ENCODE assay signal across 10 cellular contexts in the genomic region with DNA sequence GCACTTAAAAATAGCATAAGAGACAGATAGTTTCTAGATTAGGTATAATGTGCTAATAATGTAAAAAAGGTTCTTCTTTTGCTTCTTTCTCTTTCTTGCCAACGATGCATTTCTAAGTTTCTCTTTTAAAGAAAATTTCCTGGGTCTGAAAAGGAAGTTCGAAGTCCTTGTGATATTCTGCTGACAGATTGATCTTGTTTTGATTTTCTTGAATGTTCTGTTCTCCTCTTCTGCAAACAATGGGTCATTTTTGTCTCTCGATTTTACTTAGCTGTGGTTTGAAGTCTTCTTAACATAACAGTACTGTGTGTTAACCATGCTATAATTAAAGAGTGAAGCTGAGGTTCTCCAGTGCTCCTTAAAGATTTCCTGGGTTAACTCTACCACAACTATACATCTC.
DNase-seq lines count a peak whose midpoint lies in the region; ATAC-seq and TF ChIP-seq lines count a peak whose summit lies in the region.
"Had no signal": no experiment of that assay in that cellular context is flagged by ENCODE, and none has a peak within 500 bp of the region (broad histone marks: within the 10 kb centered on the region; RNA-seq: fewer than 3 reads in every experiment).

No MANE protein-coding gene starts in this region.

- peaks cover 30% of the 10 kb centered on the region for H3K4me1 Mint-ChIP-seq in CD4-positive, alpha-beta T cell (ENCODE audit: low read depth)
- peaks cover 15% of the 10 kb centered on the region for H3K4me1 Mint-ChIP-seq in activated naive CD8-positive, alpha-beta T cell treated with anti-CD3 and anti-CD28 coated beads for 36 hours

- H3K4me1 ChIP-seq in mesenchymal stem cell (ENCODE audit: control insufficient read depth, insufficient read depth, low read depth, low read length) = no peaks in the 10 kb centered on the region

- no peak overlapping the region for H4K8ac ChIP-seq in mesenchymal stem cell (ENCODE audit: low read length)

- H2AK5ac ChIP-seq in mesenchymal stem cell (ENCODE audit: low read length, severe bottlenecking) = no peak overlapping the region

- no peak overlapping the region for H4K91ac ChIP-seq in mesenchymal stem cell (ENCODE audit: low read length)

- H2BK12ac ChIP-seq in mesenchymal stem cell (ENCODE audit: low read length in 2 of 2) = no peak overlapping the region

- POLR2A ChIA-PET in CD4-positive, alpha-beta T cell (lab: Charles Lee) = no interaction called here

- no peak overlapping the region for H3K4me3 ChIP-seq in mesenchymal stem cell (ENCODE audit: insufficient read depth in 1 of 2, low read depth in 1 of 2, low read length in 2 of 2)
- H3K4me3 ChIP-seq: BLaER1 treated with 17β-estradiol and CSF1 and Interleukin-3, amounts not matched to agents 10 nM and 100 nM; SK-N-MC had no signal

- H3K36me3 ChIP-seq in mesenchymal stem cell (ENCODE audit: control insufficient read depth in 1 of 2, insufficient read depth in 2 of 2, low read depth in 1 of 2, low read length in 2 of 2) = peaks cover 4 to 8% of the 10 kb centered on the region in 2 experiments

- no peak overlapping the region for H3K23ac ChIP-seq in mesenchymal stem cell (ENCODE audit: low read length in 2 of 2)

- CTCF ChIA-PET in CD4-positive, alpha-beta T cell (lab: Charles Lee) = no interaction called here

- WGBS in mesenchymal stem cell = 91% methylated on average over 2 of the region's 3 CpGs

- no peaks in the 10 kb centered on the region for H3K27me3 ChIP-seq in CD4-positive, alpha-beta T cell (ENCODE audit: control insufficient read depth, insufficient read depth, low read length)
- H3K27me3 ChIP-seq in mesenchymal stem cell (ENCODE audit: control insufficient read depth in 1 of 2, insufficient read depth in 1 of 2, low read length in 2 of 2) = no peaks in the 10 kb centered on the region
- H3K27me3 ChIP-seq: BLaER1 treated with 17β-estradiol and CSF1 and Interleukin-3, amounts not matched to agents 10 nM and 100 nM had no signal

- peak overlapping the region; percentile 47 for H3K4me3 Mint-ChIP-seq in CD4-positive, alpha-beta T cell
- peak overlapping the region; percentile 23 for H3K4me3 Mint-ChIP-seq in activated naive CD8-positive, alpha-beta T cell treated with anti-CD3 and anti-CD28 coated beads for 36 hours

- no peak overlapping the region for H3K9ac ChIP-seq in mesenchymal stem cell (ENCODE audit: low read length)

- no peak overlapping the region for H3K18ac ChIP-seq in mesenchymal stem cell (ENCODE audit: low read depth in 1 of 2, low read length in 2 of 2)

- no peak for DNase-seq in CD4-positive, alpha-beta T cell
- DNase-seq in activated naive CD8-positive, alpha-beta T cell treated with anti-CD3 and anti-CD28 coated beads for 36 hours = no peak
- DNase-seq in mesenchymal stem cell = no peak
- DNase-seq in Kasumi-1 (lab: John Stamatoyannopoulos, UW) = no peak
- no peak for DNase-seq in activated effector memory CD4-positive, alpha-beta T cell treated with Interleukin-2 at 50 U/mL for 16 hours
- no peak for DNase-seq in NCI-H146 (lab: John Stamatoyannopoulos, UW)

- no peak overlapping the region for H2BK5ac ChIP-seq in mesenchymal stem cell (ENCODE audit: low read depth, low read length, poor library complexity, severe bottlenecking)

- peak overlapping the region; percentile 39 for H3K27ac ChIP-seq in CD4-positive, alpha-beta T cell (ENCODE audit: low read depth, low read length)
- H3K27ac ChIP-seq in mesenchymal stem cell (ENCODE audit: low read length, poor library complexity, severe bottlenecking) = no peak overlapping the region

- no peak overlapping the region for H2AFZ ChIP-seq in mesenchymal stem cell (ENCODE audit: low read depth, low read length)

- H2BK120ac ChIP-seq in mesenchymal stem cell (ENCODE audit: low read depth, low read length) = no peak overlapping the region

- H3K79me1 ChIP-seq in mesenchymal stem cell (replicated peaks; ENCODE audit: low read length, poor library complexity, severe bottlenecking) = no peaks in the 10 kb centered on the region

- H3K4me2 ChIP-seq in mesenchymal stem cell (ENCODE audit: low read length, poor library complexity, severe bottlenecking) = no peak overlapping the region

- H2BK15ac ChIP-seq in mesenchymal stem cell (ENCODE audit: low read depth, poor library complexity, severe bottlenecking) = no peak overlapping the region

- no peak overlapping the region for H3K14ac ChIP-seq in mesenchymal stem cell (ENCODE audit: low read length in 2 of 2)

- H3K9me3 Mint-ChIP-seq in CD4-positive, alpha-beta T cell = peaks cover 7% of the 10 kb centered on the region
- peaks cover 9% of the 10 kb centered on the region for H3K9me3 Mint-ChIP-seq in activated naive CD8-positive, alpha-beta T cell treated with anti-CD3 and anti-CD28 coated beads for 36 hours

- H3K36me3 Mint-ChIP-seq in CD4-positive, alpha-beta T cell (ENCODE audit: low read depth) = peaks cover 58% of the 10 kb centered on the region
- H3K36me3 Mint-ChIP-seq in activated naive CD8-positive, alpha-beta T cell treated with anti-CD3 and anti-CD28 coated beads for 36 hours = peaks cover 18% of the 10 kb centered on the region

- no peak for ATAC-seq in CD4-positive, alpha-beta T cell (ENCODE audit: poor library complexity)
- peak; percentile 82 for ATAC-seq in GM19395 (IDR thresholded peaks at IDR 0.05; ENCODE audit: unreplicated experiment)
- peak; percentile 56 for ATAC-seq in HG03066 (IDR thresholded peaks at IDR 0.05; ENCODE audit: low read depth, unreplicated experiment)

- no peaks in the 10 kb centered on the region for H3K27me3 Mint-ChIP-seq in CD4-positive, alpha-beta T cell
- H3K27me3 Mint-ChIP-seq in activated naive CD8-positive, alpha-beta T cell treated with anti-CD3 and anti-CD28 coated beads for 36 hours = no peaks in the 10 kb centered on the region

- H3K9me3 ChIP-seq in CD4-positive, alpha-beta T cell (ENCODE audit: control insufficient read depth, low read length) = no peaks in the 10 kb centered on the region
- no peaks in the 10 kb centered on the region for H3K9me3 ChIP-seq in mesenchymal stem cell (ENCODE audit: control insufficient read depth, low read length)

- no peak overlapping the region for H3K4ac ChIP-seq in mesenchymal stem cell (ENCODE audit: low read depth in 1 of 2, low read length in 2 of 2)

- peak overlapping the region; percentile 77 for H3K27ac Mint-ChIP-seq in CD4-positive, alpha-beta T cell
- H3K27ac Mint-ChIP-seq in activated naive CD8-positive, alpha-beta T cell treated with anti-CD3 and anti-CD28 coated beads for 36 hours = peak overlapping the region; percentile 69

- intact Hi-C loops in CD4-positive, alpha-beta T cell (cut with DNase I, micrococcal nuclease) = no loop called here

- TF ChIP-seq CTCF in CD4-positive, alpha-beta T cell (IDR thresholded peaks at IDR 0.05) = no peak
